1 cellular context compared by ENCODE assay signal in the genomic region with DNA sequence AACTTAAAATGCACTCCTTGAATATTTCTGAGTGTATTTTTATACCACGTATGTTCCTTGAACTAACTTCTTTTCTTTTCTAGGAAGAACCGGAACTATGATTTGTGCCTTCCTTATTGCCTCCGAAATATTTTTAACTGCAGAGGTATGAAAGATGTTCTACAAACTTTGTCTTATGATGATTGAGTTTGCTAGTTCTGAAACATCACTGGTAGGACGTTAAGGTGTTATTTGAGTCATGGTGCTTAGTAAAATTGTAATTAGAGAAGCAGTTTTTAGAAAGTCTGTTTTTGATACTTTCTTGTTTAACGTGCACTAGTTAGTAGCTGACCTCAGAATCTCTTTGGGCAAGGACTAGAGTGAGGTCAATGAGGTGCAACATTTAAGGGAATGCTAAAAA.
TF ChIP-seq lines count a peak whose summit lies in the region.

No MANE protein-coding gene starts in this region.

TF ChIP-seq in GM12878, 131 proteins besides CTCF, POLR2A, EP300 and RAD21:
- TF ChIP-seq NFIC (IDR thresholded peaks at IDR 0.05; ENCODE audit: low read depth, low read length) (peak; percentile 33; the same call in 1 of the 2 replicates), CREM (IDR thresholded peaks at IDR 0.05; ENCODE audit: low read depth) (peak; percentile 55; the same call in 1 of the 2 replicates), MEF2A (IDR thresholded peaks at IDR 0.05; ENCODE audit: insufficient read depth, low read depth, low read length) (peak; percentile 61; the same call in 1 of the 2 replicates), IRF4 (IDR thresholded peaks at IDR 0.05; ENCODE audit: low read depth, low read length) (0 out of 2 replicates have a peak, but pooled peaks have one; percentile 13), JUNB (IDR thresholded peaks at IDR 0.05) (peak; percentile 87), ETV6 (conservative IDR thresholded peaks at IDR 0.05 in 1 of 2, IDR thresholded peaks at IDR 0.05 in 1 of 2; ENCODE audit: borderline replicate concordance in 1 of 2, low read depth in 1 of 2) (peak in 1 of 2 experiments; percentile 28; a peak in 1 of 4 replicates), RUNX3 (IDR thresholded peaks at IDR 0.05; ENCODE audit: low read length) (peak; percentile 32; the same call in 1 of the 2 replicates)
